In the genomic region with DNA sequence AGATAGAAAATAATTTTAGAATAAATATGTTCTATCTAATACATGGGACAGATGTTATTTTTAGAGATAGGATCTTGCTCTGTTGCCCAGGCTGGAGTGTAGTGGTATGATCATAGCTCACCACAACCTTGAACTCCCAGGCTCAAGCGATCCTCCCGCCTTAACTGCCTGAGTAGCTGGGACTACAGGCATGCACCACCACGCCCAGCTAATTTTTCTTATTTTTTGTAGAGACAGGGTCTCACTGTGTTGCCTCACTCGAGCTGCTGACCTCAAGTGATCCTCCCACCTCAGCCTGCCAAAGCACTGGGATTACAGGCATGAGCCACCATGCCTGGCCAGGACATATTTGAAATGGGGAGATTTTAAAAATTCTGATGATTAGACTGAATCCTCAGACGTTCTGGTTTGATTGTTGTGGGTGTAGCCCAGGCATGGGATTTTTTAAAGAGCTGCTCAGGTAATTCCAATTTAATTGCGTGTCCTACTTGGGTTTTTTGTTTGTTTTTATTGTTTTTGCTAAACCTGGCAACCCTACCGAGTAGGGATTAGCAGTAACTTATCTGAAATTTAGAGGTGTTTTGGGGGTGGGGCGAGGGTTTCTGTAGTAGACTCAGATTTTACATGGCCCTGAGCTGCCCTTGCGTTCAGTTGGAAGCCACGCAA, we compare ENCODE assay signal across 20 cellular contexts.
DNase-seq lines count a peak whose midpoint lies in the region; ATAC-seq, FAIRE-seq and TF ChIP-seq lines count a peak whose summit lies in the region.
"Had no signal": no experiment of that assay in that cellular context is flagged by ENCODE, and none has a peak within 500 bp of the region (broad histone marks: within the 10 kb centered on the region; RNA-seq: fewer than 3 reads in every experiment).

No MANE protein-coding gene starts in this region.

- H3K79me2 ChIP-seq in astrocyte (ENCODE audit: insufficient read depth, low read length) (no peaks in the 10 kb centered on the region), keratinocyte (ENCODE audit: control insufficient read depth, insufficient read depth, low read length) (no peaks in the 10 kb centered on the region)

- no peaks in the 10 kb centered on the region for H3K9me1 ChIP-seq in keratinocyte (ENCODE audit: control insufficient read depth, extremely low read depth, insufficient read depth, low read length)

- FAIRE-seq in astrocyte (lab: Jason Lieb, UNC): no peak
- no peak for FAIRE-seq in keratinocyte (lab: Jason Lieb, UNC)
- FAIRE-seq: G401.6, GM12878 had no signal

- TF ChIP-seq POLR2A in upper lobe of left lung (IDR thresholded peaks at IDR 0.05): no peak

- POLR2A ChIA-PET in HEK293 (lab: Yijun Ruan, JAX): interaction anchor here (0.5 to 1.4 kb wide), 3 partner anchors 14 to 309 kb away, joined by 3 read pairs; no protein-coding TSS in a partner anchor

- H3K4me3 ChIP-seq in AG10803 (ENCODE audit: low read length): no peak overlapping the region
- no peak overlapping the region for H3K4me3 ChIP-seq in HEK293 (ENCODE audit: low read depth, low read length)
- H3K4me3 ChIP-seq in astrocyte (ENCODE audit: insufficient read depth, low read depth, low read length): no peak overlapping the region
- H3K4me3 ChIP-seq in keratinocyte (ENCODE audit: control insufficient read depth in 2 of 3, extremely low read depth in 1 of 3, insufficient read depth in 2 of 3, low read depth in 1 of 3, low read length in 3 of 3): no peak overlapping the region
- H3K4me3 ChIP-seq in upper lobe of left lung: no peak overlapping the region
- H3K4me3 ChIP-seq: cardiac muscle cell, GM12878, GM23338, lung, psoas muscle, uterus had no signal

- dilution Hi-C loops in keratinocyte (cut with MboI; ENCODE audit: extremely low pct_ligation_motif_present, low sequenced_read_pairs): no loop called here

- no peaks in the 10 kb centered on the region for H3K9me3 ChIP-seq in HEK293 (ENCODE audit: control insufficient read depth, insufficient read depth, low read depth, low read length)
- H3K9me3 ChIP-seq in astrocyte (ENCODE audit: insufficient read depth, low read depth, low read length): no peaks in the 10 kb centered on the region
- H3K9me3 ChIP-seq in keratinocyte (ENCODE audit: control insufficient read depth, low read depth, low read length): no peaks in the 10 kb centered on the region
- H3K9me3 ChIP-seq in upper lobe of left lung: no peaks in the 10 kb centered on the region
- H3K9me3 ChIP-seq: psoas muscle, uterus had no signal

- no peak for TF ChIP-seq EP300 in upper lobe of left lung (IDR thresholded peaks at IDR 0.05)

- ATAC-seq in HG02588 (IDR thresholded peaks at IDR 0.05; ENCODE audit: unreplicated experiment) (no peak), HG02763 (IDR thresholded peaks at IDR 0.05; ENCODE audit: unreplicated experiment) (no peak), upper lobe of left lung (ENCODE audit: low FRiP score in 2 of 2) (no peak)
- ATAC-seq: naive thymus-derived CD8-positive, alpha-beta T cell had no signal

- no peaks in the 10 kb centered on the region for H4K20me1 ChIP-seq in astrocyte (ENCODE audit: insufficient read depth, low read length)
- no peaks in the 10 kb centered on the region for H4K20me1 ChIP-seq in keratinocyte (ENCODE audit: control insufficient read depth, extremely low read depth, insufficient read depth, low read length)

- H3K27ac ChIP-seq in HEK293 (ENCODE audit: extremely low read depth, low read depth, low read length) (no peak overlapping the region), astrocyte (ENCODE audit: low read depth, low read length) (peak overlapping the region; percentile 57), keratinocyte (ENCODE audit: control insufficient read depth, insufficient read depth, low read length) (peak overlapping the region; percentile 42), upper lobe of left lung (no peak overlapping the region)
- H3K27ac ChIP-seq: cardiac muscle cell, psoas muscle, uterus had no signal

- peaks cover 9% of the 10 kb centered on the region for H3K4me1 Mint-ChIP-seq in astrocyte (ENCODE audit: low read depth, unreplicated experiment)

- H3K27me3 ChIP-seq in astrocyte (ENCODE audit: insufficient read depth, low read length) (no peaks in the 10 kb centered on the region), keratinocyte (ENCODE audit: control insufficient read depth, extremely low read depth, insufficient read depth, low read length) (no peaks in the 10 kb centered on the region), upper lobe of left lung (no peaks in the 10 kb centered on the region)
- H3K27me3 ChIP-seq: cardiac muscle cell, uterus had no signal

- 86 to 88% methylated on average over 10 of the region's 10 CpGs for WGBS in upper lobe of left lung, 2 donors

- CTCF ChIA-PET in HEK293 (lab: Yijun Ruan, JAX): interaction anchor here (0.5 to 4.4 kb wide), 16 partner anchors 9 to 368 kb away, joined by 3 to 38 read pairs (median 3); no protein-coding TSS in a partner anchor

- H3K4me1 ChIP-seq in HEK293 (ENCODE audit: control insufficient read depth, insufficient read depth, low read length) (peaks cover 15% of the 10 kb centered on the region), astrocyte (ENCODE audit: insufficient read depth, low read length) (peaks cover 20% of the 10 kb centered on the region), keratinocyte (ENCODE audit: control insufficient read depth, extremely low read depth, insufficient read depth, low read length) (peaks cover 13% of the 10 kb centered on the region), upper lobe of left lung (peaks cover 0 to 4% (median 0%) of the 10 kb centered on the region in 4 donors)
- H3K4me1 ChIP-seq: psoas muscle, uterus had no signal

- TF ChIP-seq CTCF in AG10803 (conservative IDR thresholded peaks at IDR 0.05; ENCODE audit: low read length): no peak
- TF ChIP-seq CTCF in HEK293 (tag by site-specific recombination; IDR thresholded peaks at IDR 0.05): no peak
- no peak for TF ChIP-seq CTCF in astrocyte (IDR thresholded peaks at IDR 0.05; ENCODE audit: insufficient read depth, low read depth, low read length)
- no peak for TF ChIP-seq CTCF in keratinocyte (optimal IDR thresholded peaks at IDR 0.05 in 1 of 3, IDR thresholded peaks at IDR 0.05 in 1 of 3, conservative IDR thresholded peaks at IDR 0.05 in 1 of 3; ENCODE audit: extremely low read depth in 1 of 3, insufficient read depth in 2 of 3, low read length in 3 of 3)
- TF ChIP-seq CTCF in upper lobe of left lung (IDR thresholded peaks at IDR 0.05): no peak

- H3K9ac ChIP-seq in astrocyte (ENCODE audit: low read length) (no peak overlapping the region), keratinocyte (ENCODE audit: control insufficient read depth, extremely low read depth, insufficient read depth, low read length) (no peak overlapping the region)

- H3K36me3 Mint-ChIP-seq in astrocyte (ENCODE audit: low read depth, unreplicated experiment): no peaks in the 10 kb centered on the region
- H3K36me3 Mint-ChIP-seq: activated naive CD8-positive, alpha-beta T cell had no signal

- H3K36me3 ChIP-seq in HEK293 (ENCODE audit: control insufficient read depth in 2 of 2, insufficient read depth in 1 of 2, low read length in 2 of 2) (peaks cover 0 to 18% of the 10 kb centered on the region in 2 experiments; a peak in 1 of 3 replicates), astrocyte (ENCODE audit: insufficient read depth, low read length) (no peaks in the 10 kb centered on the region), keratinocyte (ENCODE audit: control insufficient read depth in 2 of 2, extremely low read depth in 1 of 2, insufficient read depth in 2 of 2, low read length in 2 of 2) (peaks cover 6 to 16% of the 10 kb centered on the region in 2 experiments), upper lobe of left lung (peaks cover 0 to 12% (median 6%) of the 10 kb centered on the region in 4 donors)
- H3K36me3 ChIP-seq: cardiac muscle cell, uterus had no signal

- H3K4me2 ChIP-seq in astrocyte (ENCODE audit: low read length) (peak overlapping the region; percentile 65), keratinocyte (ENCODE audit: control insufficient read depth, extremely low read depth, insufficient read depth, low read depth, low read length) (peak overlapping the region; percentile 23)
- H3K4me2 ChIP-seq: GM23338 had no signal

- H3K9me3 Mint-ChIP-seq in astrocyte (ENCODE audit: unreplicated experiment): no peaks in the 10 kb centered on the region
- H3K9me3 Mint-ChIP-seq: GM23338; naive thymus-derived CD8-positive, alpha-beta T cell had no signal

- H3K4me3 Mint-ChIP-seq in astrocyte (ENCODE audit: unreplicated experiment): no peak overlapping the region
- H3K4me3 Mint-ChIP-seq: activated naive CD8-positive, alpha-beta T cell; GM23338; naive thymus-derived CD8-positive, alpha-beta T cell had no signal

- H3K27me3 Mint-ChIP-seq in astrocyte (ENCODE audit: low read depth, unreplicated experiment): peaks cover 5% of the 10 kb centered on the region
- H3K27me3 Mint-ChIP-seq: activated naive CD8-positive, alpha-beta T cell; naive thymus-derived CD8-positive, alpha-beta T cell had no signal

- H3K27ac Mint-ChIP-seq in astrocyte (ENCODE audit: unreplicated experiment): no peak overlapping the region
- H3K27ac Mint-ChIP-seq: activated naive CD8-positive, alpha-beta T cell had no signal

- H2AFZ ChIP-seq in astrocyte (ENCODE audit: low read depth, low read length): no peak overlapping the region
- no peak overlapping the region for H2AFZ ChIP-seq in keratinocyte (ENCODE audit: control insufficient read depth, low read length)
- H2AFZ ChIP-seq: GM23338 had no signal

- DNase-seq in AG10803 (ENCODE audit: low read depth) (peak; percentile 12), astrocyte (ENCODE audit: low read depth) (peak; percentile 37), keratinocyte (ENCODE audit: low read depth, low spot score) (no peak), NCI-H526 (lab: John Stamatoyannopoulos, UW) (no peak), upper lobe of left lung (no peak)
- DNase-seq: activated CD4-positive, alpha-beta T cell treated with anti-CD3 and anti-CD28 coated beads, Interleukin-2, amount 50 U/mL, for 1 hour; effector CD4-positive, alpha-beta T cell; naive thymus-derived CD8-positive, alpha-beta T cell; NCI-H510A treated with DMSO at 0.1 percent for 48 hours; psoas muscle had no signal

TF ChIP-seq in HEK293, 187 proteins besides CTCF, POLR2A, EP300 and RAD21 (continues in another document):
- TF ChIP-seq ZNF248 (tag by site-specific recombination; IDR thresholded peaks at IDR 0.05): no peak

Comparison
In these comparisons a context has a peak if more than half of its experiments do, and no peak if none do; other contexts are left out.
1. DNase-seq: peak in AG10803 (single experiment) and astrocyte (single experiment); none in keratinocyte (single experiment), NCI-H526 (0 of 2) and upper lobe of left lung (0 of 2).
2. H3K27ac ChIP-seq: peak in astrocyte (single experiment) and keratinocyte (single experiment); none in HEK293 (single experiment) and upper lobe of left lung (0 of 4).